Comparison of ENCODE assay signal across 18 cellular contexts in the genomic region with DNA sequence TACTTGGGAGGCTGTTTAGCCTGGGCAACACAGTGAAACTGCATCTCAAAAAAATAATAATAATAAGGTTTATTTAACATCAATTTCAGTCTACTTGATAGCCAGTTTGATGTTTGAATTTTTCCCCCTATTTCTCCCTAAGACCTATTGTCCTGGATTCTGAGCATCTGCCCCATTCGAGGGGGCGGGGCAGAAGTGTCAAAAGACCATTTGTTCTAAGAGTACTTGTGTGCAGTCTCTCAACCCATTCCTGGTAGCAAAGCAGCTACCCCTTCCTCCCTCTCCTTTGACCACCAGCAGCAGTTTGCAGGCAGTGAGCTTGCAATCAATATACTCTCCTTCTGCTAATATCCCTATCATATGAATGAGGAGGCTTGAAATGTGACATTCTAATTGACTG.
DNase-seq lines count a peak whose midpoint lies in the region; ATAC-seq and TF ChIP-seq lines count a peak whose summit lies in the region.
"Had no signal": no experiment of that assay in that cellular context is flagged by ENCODE, and none has a peak within 500 bp of the region (broad histone marks: within the 10 kb centered on the region; RNA-seq: fewer than 3 reads in every experiment).

No MANE protein-coding gene starts in this region.

- no peaks in the 10 kb centered on the region for H4K20me1 ChIP-seq in GM23248 (ENCODE audit: insufficient read depth)

- H3K36me3 ChIP-seq in cardiac muscle cell = no peaks in the 10 kb centered on the region
- no peaks in the 10 kb centered on the region for H3K36me3 ChIP-seq in gastrocnemius medialis
- H3K36me3 ChIP-seq in GM23248 (ENCODE audit: low read depth) = no peaks in the 10 kb centered on the region
- H3K36me3 ChIP-seq: HAP-1, SJSA1 had no signal

- in situ Hi-C loops in gastrocnemius medialis (cut with MboI; ENCODE audit: low sequenced_read_pairs in 4 of 4) = no loop called here
- in situ Hi-C loops in GM23248 (cut with MboI) = no loop called here

- no peaks in the 10 kb centered on the region for H3K9me3 ChIP-seq in cardiac muscle cell (ENCODE audit: low read depth)
- no peaks in the 10 kb centered on the region for H3K9me3 ChIP-seq in gastrocnemius medialis
- H3K9me3 ChIP-seq in GM23248 (ENCODE audit: low read depth) = no peaks in the 10 kb centered on the region
- H3K9me3 ChIP-seq: HAP-1, SJSA1 had no signal

- TF ChIP-seq POLR2A in gastrocnemius medialis (IDR thresholded peaks at IDR 0.05) = no peak

- ATAC-seq in left cardiac atrium (no peak), gastrocnemius medialis (no peak), HG03045 (IDR thresholded peaks at IDR 0.05; ENCODE audit: unreplicated experiment) (no peak)

- H3K4me1 ChIP-seq in cardiac muscle cell (ENCODE audit: low read depth) (peaks cover 33% of the 10 kb centered on the region), gastrocnemius medialis (peaks cover 10 to 46% of the 10 kb centered on the region in 2 donors), GM23248 (ENCODE audit: insufficient read depth) (no peaks in the 10 kb centered on the region)
- H3K4me1 ChIP-seq: HAP-1, SJSA1 had no signal

- intact Hi-C loops in left cardiac atrium (cut with DNase I) = no loop called here
- intact Hi-C loops in gastrocnemius medialis (cut with DNase I; ENCODE audit: low total_unique reads) = loop anchor here (10.0 kb wide), 2 partner anchors 262 to 638 kb away; no protein-coding TSS in a partner anchor

- no peaks in the 10 kb centered on the region for H3K79me2 ChIP-seq in GM23248 (ENCODE audit: insufficient read depth)

- peak overlapping the region; percentile 32 for H3K27ac ChIP-seq in cardiac muscle cell
- H3K27ac ChIP-seq in gastrocnemius medialis = peak overlapping the region; percentile 78 to 87 (median 84)
- no peak overlapping the region for H3K27ac ChIP-seq in GM23248
- H3K27ac ChIP-seq: SJSA1 had no signal

- no peaks in the 10 kb centered on the region for H3K9me2 ChIP-seq in GM23248 (ENCODE audit: insufficient read depth)

- H3K4me3 ChIP-seq in cardiac muscle cell (no peak overlapping the region), gastrocnemius medialis (no peak overlapping the region), GM23248 (no peak overlapping the region)
- H3K4me3 ChIP-seq: HAP-1, SJSA1 had no signal

- H3K4me2 ChIP-seq in GM23248 (ENCODE audit: unreplicated experiment) = no peak overlapping the region

- H3K27me3 ChIP-seq in cardiac muscle cell = no peaks in the 10 kb centered on the region
- H3K27me3 ChIP-seq in gastrocnemius medialis = no peaks in the 10 kb centered on the region
- no peaks in the 10 kb centered on the region for H3K27me3 ChIP-seq in GM23248 (replicated peaks; ENCODE audit: insufficient read depth)

- TF ChIP-seq CTCF in cardiac muscle cell (IDR thresholded peaks at IDR 0.05; ENCODE audit: low read depth, low read length) = no peak
- TF ChIP-seq CTCF in gastrocnemius medialis (IDR thresholded peaks at IDR 0.05 in 4 of 5, conservative IDR thresholded peaks at IDR 0.05 in 1 of 5) = no peak

- no peak overlapping the region for H3K9ac ChIP-seq in GM23248

- no peaks in the 10 kb centered on the region for H3F3A ChIP-seq in GM23248 (ENCODE audit: insufficient read depth)

- DNase-seq in cardiac muscle cell (ENCODE audit: low read depth in 1 of 2, low spot score in 1 of 2) (no peak), left cardiac atrium (no peak), NCI-H69 (lab: John Stamatoyannopoulos, UW) (peak; percentile 2), inferior parietal cortex (ENCODE audit: extremely low spot score) (peak; percentile 44), gastrocnemius medialis (no peak), GM23248 (no peak)
- DNase-seq in activated CD8-positive, alpha-beta memory T cell treated with anti-CD3 and anti-CD28 coated beads, Interleukin-2, amount 50 U/mL, for 48 hours = no peak
- DNase-seq: CD4-positive, CD25-positive, alpha-beta regulatory T cell; Kasumi-1; MM.1S; NCI-H1105; NCI-H1930; NCI-H2227 treated with DMSO at 0.1 percent for 48 hours; NCI-H774; SW 1271 had no signal

- no peak overlapping the region for H2AFZ ChIP-seq in GM23248

- 19 to 20% methylated on average over 2 of the region's 2 CpGs for WGBS in GM23248 (ENCODE audit: low coverage in 1 of 2, low lambda C conversion rate in 2 of 2, missing lambda C conversion rate in 2 of 2), 2 experiments

Comparison
In these comparisons a context has a peak if more than half of its experiments do, and no peak if none do; other contexts are left out.
1. DNase-seq: peak in NCI-H69 (single experiment) and inferior parietal cortex (single experiment); none in cardiac muscle cell (0 of 2), left cardiac atrium (single experiment), gastrocnemius medialis (0 of 2), activated CD8-positive, alpha-beta memory T cell treated with anti-CD3 and anti-CD28 coated beads, Interleukin-2, amount 50 U/mL, for 48 hours (single experiment) and GM23248 (single experiment).